ENCODE assay signal across 21 cellular contexts in the genomic region with DNA sequence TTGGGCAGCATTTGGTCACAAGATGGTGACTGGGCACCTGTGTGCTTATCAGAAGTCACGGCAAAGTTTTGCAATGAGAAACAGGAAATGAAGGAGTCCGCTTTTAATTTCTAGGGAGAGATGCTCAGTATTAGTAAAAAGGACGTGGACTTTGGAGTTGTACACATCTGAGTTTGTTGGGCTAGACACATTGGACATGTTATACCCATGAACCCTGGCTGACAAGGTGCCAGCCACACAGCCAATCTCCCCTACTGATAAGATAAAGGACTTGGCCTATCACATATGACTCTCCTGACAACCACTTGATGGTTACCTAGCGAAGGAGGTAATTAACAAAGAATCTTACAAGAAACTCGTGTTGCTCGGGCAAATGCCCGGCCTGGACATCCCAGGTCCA. TPM values are rescaled to one million over a fixed set of nuclear protein-coding genes. Genes with fewer than 3 reads are reported as not detected.
DNase-seq lines count a peak whose midpoint lies in the region; ATAC-seq, FAIRE-seq and TF ChIP-seq lines count a peak whose summit lies in the region.
"Had no signal": no experiment of that assay in that cellular context is flagged by ENCODE, and none has a peak within 500 bp of the region (broad histone marks: within the 10 kb centered on the region; RNA-seq: fewer than 3 reads in every experiment).

No MANE protein-coding gene starts in this region.

- H3K36me3 ChIP-seq in liver (ENCODE audit: control insufficient read depth in 4 of 4, insufficient read depth in 3 of 4, low read depth in 1 of 4, low read length in 3 of 4) (no peaks in the 10 kb centered on the region), HepG2 (replicated peaks in 1 of 2; ENCODE audit: control insufficient read depth in 1 of 2, insufficient read depth in 2 of 2, low read length in 2 of 2) (no peaks in the 10 kb centered on the region), endodermal cell (ENCODE audit: control insufficient read depth, insufficient read depth, low read length) (no peaks in the 10 kb centered on the region)
- H3K36me3 ChIP-seq: BLaER1 treated with 17β-estradiol and CSF1 and Interleukin-3, amounts not matched to agents 10 nM and 100 nM had no signal

- POLR2A ChIA-PET in HepG2 (lab: Yijun Ruan, JAX), result no interaction called here

- peaks cover 36% of the 10 kb centered on the region for H3K27me3 Mint-ChIP-seq in endodermal cell (ENCODE audit: insufficient read depth)

- DNase-seq in HepG2 (ENCODE audit: low spot score) (no peak), endodermal cell (no peak), mucosa of gallbladder (ENCODE audit: low spot score) (peak; percentile 11), D721Med (ENCODE audit: insufficient read length, low spot score) (no peak), NCI-H510A (lab: John Stamatoyannopoulos, UW) (no peak), iPS-NIHi7 (ENCODE audit: extremely low spot score) (no peak)
- DNase-seq: 8988T; AML-193; Calu3; CD4-positive, alpha-beta T cell; DMS79; EL; GOT3; HCEC 1CT; HFFc6 had no signal

- in situ Hi-C loops in HepG2 (cut with HindIII; ENCODE audit: extremely low pct_ligation_motif_present, low pct_unique_long_range_greater_than_20kb), result no loop called here

- WGBS in liver, result 49% methylated on average over 7 of the region's 7 CpGs
- 10% methylated on average over 5 of the region's 7 CpGs for WGBS in HepG2 (ENCODE audit: low lambda C conversion rate)
- WGBS in endodermal cell (ENCODE audit: insufficient coverage in 1 of 2, insufficient read length in 1 of 2), 2 experiments, result 78 to 87% methylated on average over 7 of the region's 7 CpGs

- peak overlapping the region; percentile 76 for H3K27ac Mint-ChIP-seq in endodermal cell
- H3K27ac Mint-ChIP-seq: CD4-positive, alpha-beta T cell; HFFc6 had no signal

- H3K9me3 ChIP-seq in liver (ENCODE audit: control insufficient read depth in 4 of 4, low read length in 3 of 4) (no peaks in the 10 kb centered on the region), HepG2 (ENCODE audit: low read length) (no peaks in the 10 kb centered on the region), endodermal cell (ENCODE audit: control insufficient read depth, low read length) (peaks cover 18% of the 10 kb centered on the region)

- no peak for TF ChIP-seq POLR2A in HepG2 (IDR thresholded peaks at IDR 0.05; ENCODE audit: insufficient read depth in 1 of 2, low read depth in 2 of 2, low read length in 2 of 2)

- no peak for TF ChIP-seq RAD21 in liver (IDR thresholded peaks at IDR 0.05)
- TF ChIP-seq RAD21 in HepG2 (CRISPR knock-in tag; IDR thresholded peaks at IDR 0.05), result no peak

- H3K36me3 Mint-ChIP-seq in endodermal cell (ENCODE audit: low read depth), result no peaks in the 10 kb centered on the region

- peaks cover 5% of the 10 kb centered on the region for H3K9me3 Mint-ChIP-seq in endodermal cell
- H3K9me3 Mint-ChIP-seq: CD4-positive, alpha-beta T cell; HFFc6 had no signal

- peak overlapping the region; percentile 25 for H3K4me3 Mint-ChIP-seq in endodermal cell
- H3K4me3 Mint-ChIP-seq: CD4-positive, alpha-beta T cell; HFFc6 had no signal

- H3K9ac ChIP-seq in liver (ENCODE audit: low read depth in 1 of 2, low read length in 2 of 2) (no peak overlapping the region), HepG2 (ENCODE audit: insufficient read depth, low read depth, low read length) (no peak overlapping the region), endodermal cell (ENCODE audit: extremely low read depth, low read length, poor library complexity, severe bottlenecking) (no peak overlapping the region)
- H3K9ac ChIP-seq: BLaER1 treated with 17β-estradiol and CSF1 and Interleukin-3, amounts not matched to agents 10 nM and 100 nM had no signal

- BruUV-seq in HepG2 (replicated peaks; lab: Mats Ljungman, UMichigan), result no TSS peak

- no peak overlapping the region for H3K4me3 ChIP-seq in liver (ENCODE audit: low read depth in 1 of 3, low read length in 3 of 3)
- no peak overlapping the region for H3K4me3 ChIP-seq in HepG2 (replicated peaks in 1 of 3; ENCODE audit: insufficient read depth in 1 of 3, low read depth in 2 of 3, low read length in 3 of 3)
- no peak overlapping the region for H3K4me3 ChIP-seq in endodermal cell (ENCODE audit: low read length)
- H3K4me3 ChIP-seq: BLaER1 treated with 17β-estradiol and CSF1 and Interleukin-3, amounts not matched to agents 10 nM and 100 nM had no signal

- FAIRE-seq in HepG2 (lab: Jason Lieb, UNC), result no peak
- no peak for FAIRE-seq in D721Med (lab: Jason Lieb, UNC)
- FAIRE-seq: G401.6, GM12891 had no signal

- TF ChIP-seq CTCF in liver (IDR thresholded peaks at IDR 0.05; ENCODE audit: low read depth, low read length, missing input control), result no peak
- no peak for TF ChIP-seq CTCF in HepG2 (CRISPR knock-in tag; IDR thresholded peaks at IDR 0.05)
- TF ChIP-seq CTCF in endodermal cell (conservative IDR thresholded peaks at IDR 0.05), result no peak
- no peak for TF ChIP-seq CTCF in D721Med (IDR thresholded peaks at IDR 0.05; ENCODE audit: insufficient read depth, missing control alignments)

- H3K4me1 ChIP-seq in liver (ENCODE audit: control insufficient read depth in 4 of 4, insufficient read depth in 4 of 4, low read length in 3 of 4), result peaks cover 0 to 5% (median 2%) of the 10 kb centered on the region in 4 donors
- H3K4me1 ChIP-seq in HepG2 (ENCODE audit: insufficient read depth, low read length), result no peaks in the 10 kb centered on the region
- peaks cover 11% of the 10 kb centered on the region for H3K4me1 ChIP-seq in endodermal cell (ENCODE audit: control insufficient read depth, insufficient read depth, low read length)

- no peaks in the 10 kb centered on the region for H4K20me1 ChIP-seq in HepG2 (ENCODE audit: insufficient read depth, low read length)
- H4K20me1 ChIP-seq: BLaER1 treated with 17β-estradiol and CSF1 and Interleukin-3, amounts not matched to agents 10 nM and 100 nM had no signal

- H2AFZ ChIP-seq in HepG2 (ENCODE audit: low read length), result no peak overlapping the region

- intact Hi-C loops in HepG2 (cut with micrococcal nuclease; ENCODE audit: unreplicated experiment), result no loop called here

- no peak overlapping the region for H3K4me2 ChIP-seq in HepG2 (ENCODE audit: low read depth, low read length)

- ATAC-seq in HepG2 (no peak), HG02885 (IDR thresholded peaks at IDR 0.05; ENCODE audit: poor library complexity, unreplicated experiment) (no peak)

- TF ChIP-seq EP300 in HepG2 (IDR thresholded peaks at IDR 0.05; ENCODE audit: low read depth in 2 of 2, low read length in 2 of 2) (no peak), HepG2 (CRISPR knock-in tag; IDR thresholded peaks at IDR 0.05; ENCODE audit: borderline replicate concordance) (no peak)

- CTCF ChIA-PET in HepG2 (lab: Yijun Ruan, JAX; ENCODE audit: low intra/inter-chr PET ratio, low total read pairs), result no interaction called here

- H3K79me2 ChIP-seq in HepG2 (ENCODE audit: insufficient read depth, low read length), result no peaks in the 10 kb centered on the region

- H3K27me3 ChIP-seq in liver (ENCODE audit: control insufficient read depth in 4 of 4, insufficient read depth in 4 of 4, low read length in 3 of 4) (no peaks in the 10 kb centered on the region), HepG2 (ENCODE audit: control insufficient read depth in 1 of 2, insufficient read depth in 2 of 2, low read length in 2 of 2) (no peaks in the 10 kb centered on the region; a peak in 3 of 5 replicates), endodermal cell (ENCODE audit: control insufficient read depth, insufficient read depth, low read length, poor library complexity, severe bottlenecking) (no peaks in the 10 kb centered on the region)
- H3K27me3 ChIP-seq: BLaER1 treated with 17β-estradiol and CSF1 and Interleukin-3, amounts not matched to agents 10 nM and 100 nM had no signal

- H3K4me1 Mint-ChIP-seq in endodermal cell, result peaks cover 51% of the 10 kb centered on the region

- no peak overlapping the region for H3K27ac ChIP-seq in liver (ENCODE audit: low read depth in 1 of 2, low read length in 2 of 2)
- no peak overlapping the region for H3K27ac ChIP-seq in HepG2 (ENCODE audit: extremely low read length, insufficient read depth, low read length)
- no peak overlapping the region for H3K27ac ChIP-seq in endodermal cell (ENCODE audit: low read depth, low read length)
- H3K27ac ChIP-seq: BLaER1 treated with 17β-estradiol and CSF1 and Interleukin-3, amounts not matched to agents 10 nM and 100 nM; HL-60 had no signal

TF ChIP-seq in liver, 16 proteins besides CTCF, POLR2A, EP300 and RAD21 (continues in another document):
- no peak for TF ChIP-seq GABPA (IDR thresholded peaks at IDR 0.05 in 1 of 2, conservative IDR thresholded peaks at IDR 0.05 in 1 of 2)
- peak; percentile 22 to 50 for TF ChIP-seq RXRA (IDR thresholded peaks at IDR 0.05)

TF ChIP-seq in HepG2, 621 proteins besides CTCF, POLR2A, EP300 and RAD21 (continues in another document):
- TF ChIP-seq ZNF430 (CRISPR knock-in tag; IDR thresholded peaks at IDR 0.05), result no peak

RNA-seq across cellular contexts. Expression of a gene that starts 47.3 kb away (rescaled TPM):
- total RNA-seq in liver, result 1 to 10 TPM; 4.2 to 4.4 TPM
- polyA plus RNA-seq in liver, result 1 to 10 TPM; 3.8 to 4.0 TPM
- 0.18 and 0.24 TPM in 2 replicates for total RNA-seq in HepG2 (2016; rRNA removed; fragmentation: Illumina TruSeq; extraction: Trizol)
- total RNA-seq in HepG2 (2016; cell fraction: cytosol; rRNA removed; fragmentation: Illumina TruSeq; extraction: Trizol; ENCODE audit: low read depth), result 0.10 and 0.18 TPM in 2 replicates
- total RNA-seq in HepG2 (2016; cell fraction: insoluble cytoplasmic fraction; rRNA removed; fragmentation: Illumina TruSeq; extraction: Trizol), result 0.34 and 0.67 TPM in 2 replicates
- 0.52 and 0.56 TPM in 2 replicates for total RNA-seq in HepG2 (2016; cell fraction: membrane; rRNA removed; fragmentation: Illumina TruSeq; extraction: Trizol)
- 0.12 TPM in 1 of 2 replicates, not detected in the other for total RNA-seq in HepG2 (2016; cell fraction: nucleus; rRNA removed; fragmentation: Illumina TruSeq; extraction: Trizol)
- polyA plus RNA-seq in HepG2 (2011; rRNA removed), result 0.34 and 0.66 TPM in 2 replicates
- 0.28 and 0.30 TPM in 2 replicates for polyA plus RNA-seq in HepG2 (2011; cell fraction: cytosol; rRNA removed)
- 0.35 and 0.90 TPM in 2 replicates for polyA plus RNA-seq in HepG2 (2011; cell fraction: nucleus; rRNA removed)
- 0.21 and 0.97 TPM in 2 replicates for polyA plus RNA-seq in HepG2 (2012)
- 0.49 and 0.63 TPM in 2 replicates for polyA plus RNA-seq in HepG2 (2016; cell fraction: cytosol; fragmentation: Illumina TruSeq; extraction: Trizol; ENCODE audit: low read depth)
- polyA plus RNA-seq in HepG2 (2016; cell fraction: insoluble cytoplasmic fraction; fragmentation: Illumina TruSeq; extraction: Trizol; ENCODE audit: low read depth), result 0.24 and 0.33 TPM in 2 replicates
- polyA plus RNA-seq in HepG2 (2016; cell fraction: membrane; fragmentation: Illumina TruSeq; extraction: Trizol; ENCODE audit: low read depth), result 0.56 and 0.57 TPM in 2 replicates
- polyA plus RNA-seq in HepG2 (2016; cell fraction: nucleus; fragmentation: Illumina TruSeq; extraction: Trizol; ENCODE audit: insufficient read depth, low read depth), result 0.60 and 0.86 TPM in 2 replicates
- polyA minus RNA-seq in HepG2 (2011; rRNA and poly(A)+ RNA removed; ENCODE audit: low replicate concordance), result 0.33 and 0.50 TPM in 2 replicates
- polyA minus RNA-seq in HepG2 (2011; cell fraction: cytosol; rRNA and poly(A)+ RNA removed), result not detected in 2 replicates
- 0.50 and 1.0 TPM in 2 replicates for polyA minus RNA-seq in HepG2 (2011; cell fraction: nucleus; rRNA and poly(A)+ RNA removed)
- 1 to 10 TPM; 5.8 to 8.3 TPM for total RNA-seq in endodermal cell
- polyA plus RNA-seq in endodermal cell (2013, experiment 1 of 2), result 8.6 TPM
- 6.6 TPM for polyA plus RNA-seq in endodermal cell (2013, experiment 2 of 2)
- 6.6 TPM for total RNA-seq in mucosa of gallbladder
